ENCODE assay signal across 1 cellular context in genomic region chr14:22871962-22872832, GRCh38.
TF ChIP-seq lines count a peak whose summit lies in the region.

No MANE protein-coding gene starts in this region.

TF ChIP-seq in HepG2, 621 proteins besides CTCF, POLR2A, EP300 and RAD21 (continued from another document and continues in another):
- TF ChIP-seq ZNF564 (CRISPR knock-in tag; IDR thresholded peaks at IDR 0.05) (peak; percentile 17; the same call in 1 of the 2 replicates), GMEB2 (CRISPR knock-in tag; IDR thresholded peaks at IDR 0.05; ENCODE audit: low read depth) (no peak), ZSCAN5A (CRISPR knock-in tag; IDR thresholded peaks at IDR 0.05; ENCODE audit: borderline replicate concordance) (no peak), FOSL1 (CRISPR knock-in tag; IDR thresholded peaks at IDR 0.05; ENCODE audit: borderline replicate concordance) (0 out of 2 replicates have a peak, but pooled peaks have one; percentile 16), SP2 (CRISPR knock-in tag; IDR thresholded peaks at IDR 0.05) (no peak), SRSF1 (optimal IDR thresholded peaks at IDR 0.05; ENCODE audit: low read depth, low read length) (no peak), IRF2 (CRISPR knock-in tag; IDR thresholded peaks at IDR 0.05) (peak; percentile 38; the same call in 1 of the 2 replicates), CBX1 (IDR thresholded peaks at IDR 0.05; ENCODE audit: low read depth) (no peak), ZSCAN9 (CRISPR knock-in tag; IDR thresholded peaks at IDR 0.05; ENCODE audit: borderline replicate concordance) (peak; percentile 42; the same call in 1 of the 2 replicates), ZNF841 (CRISPR knock-in tag; IDR thresholded peaks at IDR 0.05; ENCODE audit: borderline replicate concordance) (no peak), TRAFD1 (CRISPR knock-in tag; IDR thresholded peaks at IDR 0.05; ENCODE audit: borderline replicate concordance) (no peak), ZNF546 (CRISPR knock-in tag; conservative IDR thresholded peaks at IDR 0.05) (peak; percentile 83; the same call in 1 of the 2 replicates), ZNF605 (CRISPR knock-in tag; IDR thresholded peaks at IDR 0.05) (no peak), ZNF44 (CRISPR knock-in tag; IDR thresholded peaks at IDR 0.05) (no peak), ATF6 (CRISPR knock-in tag; conservative IDR thresholded peaks at IDR 0.05) (no peak), AGO1 (IDR thresholded peaks at IDR 0.05; ENCODE audit: low read depth, low read length, poor library complexity, severe bottlenecking) (no peak), MBNL3 (CRISPR knock-in tag; conservative IDR thresholded peaks at IDR 0.05) (no peak), MEIS2 (CRISPR knock-in tag; IDR thresholded peaks at IDR 0.05) (no peak), ZNF207 (IDR thresholded peaks at IDR 0.05; ENCODE audit: borderline replicate concordance) (no peak), ZNF496 (CRISPR knock-in tag; IDR thresholded peaks at IDR 0.05; ENCODE audit: insufficient replicate concordance) (no peak), HIC2 (CRISPR knock-in tag; IDR thresholded peaks at IDR 0.05; ENCODE audit: low read depth) (0 out of 2 replicates have a peak, but pooled peaks have one; percentile 46), FOXO4 (CRISPR knock-in tag; conservative IDR thresholded peaks at IDR 0.05) (no peak; the same call in 1 of the 2 replicates), SALL2 (CRISPR knock-in tag; IDR thresholded peaks at IDR 0.05) (no peak), ZNF3 (CRISPR knock-in tag; IDR thresholded peaks at IDR 0.05) (peak; percentile 48), E2F1 (CRISPR knock-in tag; IDR thresholded peaks at IDR 0.05) (peak; percentile 43; the same call in 1 of the 2 replicates), CCAR2 (optimal IDR thresholded peaks at IDR 0.05; ENCODE audit: low read depth, low read length) (peak; percentile 82), HNRNPK (IDR thresholded peaks at IDR 0.05; ENCODE audit: low read depth, low read length, poor library complexity, severe bottlenecking) (no peak), ZNF260 (CRISPR knock-in tag; IDR thresholded peaks at IDR 0.05; ENCODE audit: borderline replicate concordance, low read depth) (no peak), ZNF512 (CRISPR knock-in tag; IDR thresholded peaks at IDR 0.05) (no peak), ZNF891 (CRISPR knock-in tag; IDR thresholded peaks at IDR 0.05) (no peak), ZNF24 (IDR thresholded peaks at IDR 0.05) (0 out of 2 replicates have a peak, but pooled peaks have one; percentile 13), ZSCAN31 (CRISPR knock-in tag; IDR thresholded peaks at IDR 0.05; ENCODE audit: low read depth) (no peak), ZKSCAN5 (CRISPR knock-in tag; IDR thresholded peaks at IDR 0.05) (no peak), MLLT10 (CRISPR knock-in tag; IDR thresholded peaks at IDR 0.05) (no peak), THAP11 (CRISPR knock-in tag; IDR thresholded peaks at IDR 0.05) (no peak; the same call in 1 of the 2 replicates), SOX6 (IDR thresholded peaks at IDR 0.05) (no peak), SOX6 (CRISPR knock-in tag; IDR thresholded peaks at IDR 0.05) (peak; percentile 53; the same call in 1 of the 2 replicates), HOXA5 (CRISPR knock-in tag; IDR thresholded peaks at IDR 0.05) (no peak), PPARG (CRISPR knock-in tag; conservative IDR thresholded peaks at IDR 0.05) (peak; percentile 65; the same call in 1 of the 2 replicates), CEBPG (CRISPR knock-in tag; IDR thresholded peaks at IDR 0.05) (peak; percentile 42; the same call in 1 of the 2 replicates), ADNP (CRISPR knock-in tag; IDR thresholded peaks at IDR 0.05) (no peak), SRSF4 (IDR thresholded peaks at IDR 0.05; ENCODE audit: low read depth, low read length, poor library complexity, severe bottlenecking) (no peak), HOXA3 (CRISPR knock-in tag; IDR thresholded peaks at IDR 0.05) (no peak; the same call in 1 of the 2 replicates), FOXK2 (IDR thresholded peaks at IDR 0.05) (no peak), ARNT (IDR thresholded peaks at IDR 0.05) (no peak), ZNF232 (CRISPR knock-in tag; IDR thresholded peaks at IDR 0.05; ENCODE audit: borderline replicate concordance) (peak; percentile 87; the same call in 1 of the 2 replicates), CSRNP2 (CRISPR knock-in tag; conservative IDR thresholded peaks at IDR 0.05; ENCODE audit: low read depth) (no peak), CERS6 (CRISPR knock-in tag; IDR thresholded peaks at IDR 0.05) (no peak; the same call in 1 of the 2 replicates), SMYD3 (CRISPR knock-in tag; IDR thresholded peaks at IDR 0.05) (no peak), NFE2L2 (IDR thresholded peaks at IDR 0.05; ENCODE audit: low read length) (peak; percentile 45; the same call in 1 of the 2 replicates), ZNF354B (CRISPR knock-in tag; IDR thresholded peaks at IDR 0.05) (peak; percentile 9; the same call in 1 of the 2 replicates), MYC (CRISPR knock-in tag; IDR thresholded peaks at IDR 0.05; ENCODE audit: borderline replicate concordance) (peak; percentile 23; the same call in 1 of the 2 replicates), GABPB1 (CRISPR knock-in tag; IDR thresholded peaks at IDR 0.05) (peak; percentile 70)
